In the genomic region with DNA sequence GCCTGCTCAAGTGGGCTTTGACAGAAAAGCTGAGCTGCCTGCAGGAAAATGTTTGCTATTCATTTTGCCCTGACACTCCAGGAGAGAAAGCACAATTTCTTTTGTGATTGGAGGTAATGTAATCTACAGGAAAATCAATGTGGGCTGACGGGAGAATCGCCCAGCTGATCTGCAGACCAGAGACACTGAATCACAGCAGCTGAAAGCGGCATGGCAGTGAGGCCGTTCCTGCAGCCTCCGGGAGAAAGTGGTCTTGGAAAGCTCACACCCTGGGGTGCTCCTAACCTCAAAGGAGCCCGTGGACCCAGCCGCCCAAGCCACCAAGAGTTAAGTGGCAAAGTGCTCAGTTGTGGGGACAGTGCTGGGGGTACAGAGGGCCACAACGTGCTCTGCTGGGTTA, we compare ENCODE assay signal across 13 cellular contexts.
DNase-seq lines count a peak whose midpoint lies in the region; ATAC-seq, FAIRE-seq and TF ChIP-seq lines count a peak whose summit lies in the region.
"Had no signal": no experiment of that assay in that cellular context is flagged by ENCODE, and none has a peak within 500 bp of the region (broad histone marks: within the 10 kb centered on the region; RNA-seq: fewer than 3 reads in every experiment).

No MANE protein-coding gene starts in this region.

- peak overlapping the region; percentile 89 for H2BK12ac ChIP-seq in trophoblast cell (ENCODE audit: low read length)

- peak in 1 of 4 donors; percentile 9 for ATAC-seq in right lobe of liver
- no peak for ATAC-seq in HepG2
- ATAC-seq: HCT116 had no signal

- CTCF ChIA-PET in HepG2 (lab: Yijun Ruan, JAX; ENCODE audit: low intra/inter-chr PET ratio, low total read pairs): no interaction called here

- TF ChIP-seq RAD21 in HepG2 (CRISPR knock-in tag; IDR thresholded peaks at IDR 0.05): no peak

- WGBS in right lobe of liver (ENCODE audit: insufficient coverage, low coverage, low lambda C conversion rate, missing lambda C conversion rate): 43% methylated on average over 1 of the region's 8 CpGs
- 3% methylated on average over 8 of the region's 8 CpGs for WGBS in HepG2 (ENCODE audit: low lambda C conversion rate)
- WGBS in trophoblast cell (ENCODE audit: extremely low coverage, insufficient coverage, insufficient read length): no CpG with 5 or more reads among the region's 8 CpGs

- H3K79me2 ChIP-seq in HepG2 (ENCODE audit: insufficient read depth, low read length): no peaks in the 10 kb centered on the region
- no peaks in the 10 kb centered on the region for H3K79me2 ChIP-seq in trophoblast cell (ENCODE audit: control insufficient read depth, insufficient read depth, low read length, poor library complexity)

- no peak overlapping the region for H2AK5ac ChIP-seq in trophoblast cell (ENCODE audit: low read length)

- H3K27ac Mint-ChIP-seq in nephron progenitor cell (peak overlapping the region; percentile 37), type B pancreatic cell (no peak overlapping the region)
- H3K27ac Mint-ChIP-seq: CD4-positive, CD25-positive, alpha-beta regulatory T cell had no signal

- H3K9me3 ChIP-seq in right lobe of liver (no peaks in the 10 kb centered on the region), HepG2 (ENCODE audit: low read length) (no peaks in the 10 kb centered on the region), trophoblast cell (ENCODE audit: insufficient read depth, low read depth, low read length) (no peaks in the 10 kb centered on the region)

- no peak overlapping the region for H3K4ac ChIP-seq in trophoblast cell (ENCODE audit: low read depth, low read length)

- H3K27me3 Mint-ChIP-seq in nephron progenitor cell (ENCODE audit: low read depth, poor library complexity) (peaks cover 9% of the 10 kb centered on the region), type B pancreatic cell (peaks cover 3% of the 10 kb centered on the region)
- H3K27me3 Mint-ChIP-seq: CD4-positive, CD25-positive, alpha-beta regulatory T cell had no signal

- H2BK120ac ChIP-seq in trophoblast cell (ENCODE audit: insufficient read depth, low read length, poor library complexity): no peak overlapping the region

- H4K12ac ChIP-seq in trophoblast cell (ENCODE audit: low read depth, low read length): no peak overlapping the region

- H3K4me3 Mint-ChIP-seq in nephron progenitor cell: no peak overlapping the region
- H3K4me3 Mint-ChIP-seq in type B pancreatic cell: no peak overlapping the region

- no peak overlapping the region for H3K18ac ChIP-seq in trophoblast cell (ENCODE audit: low read length)

- no peak for TF ChIP-seq POLR2A in right lobe of liver (IDR thresholded peaks at IDR 0.05)
- TF ChIP-seq POLR2A in HepG2 (IDR thresholded peaks at IDR 0.05; ENCODE audit: insufficient read depth in 1 of 2, low read depth in 2 of 2, low read length in 2 of 2): no peak

- H3K79me1 ChIP-seq in trophoblast cell (ENCODE audit: low read length): peaks cover 3% of the 10 kb centered on the region

- no peaks in the 10 kb centered on the region for H4K20me1 ChIP-seq in HepG2 (ENCODE audit: insufficient read depth, low read length)
- H4K20me1 ChIP-seq: BLaER1 treated with 17β-estradiol and CSF1 and Interleukin-3, amounts not matched to agents 10 nM and 100 nM had no signal

- TF ChIP-seq EP300 in HepG2 (IDR thresholded peaks at IDR 0.05; ENCODE audit: low read depth in 2 of 2, low read length in 2 of 2): no peak
- TF ChIP-seq EP300 in HepG2 (CRISPR knock-in tag; IDR thresholded peaks at IDR 0.05; ENCODE audit: borderline replicate concordance): no peak

- DNase-seq in right lobe of liver (no peak), HepG2 (ENCODE audit: low spot score) (no peak), nephron progenitor cell (no peak), trophoblast cell (peak; percentile 53 to 57), type B pancreatic cell (ENCODE audit: extremely low spot score, unreplicated experiment) (no peak), amniotic stem cell (lab: John Stamatoyannopoulos, UW) (no peak), HuH-7 (ENCODE audit: low spot score) (no peak)
- DNase-seq: ACHN; CD4-positive, CD25-positive, alpha-beta regulatory T cell; DMS53; GF-D8 had no signal

- no peak overlapping the region for H2BK5ac ChIP-seq in trophoblast cell (ENCODE audit: low read depth, low read length, poor library complexity)

- BruUV-seq in HepG2 (replicated peaks; lab: Mats Ljungman, UMichigan): no TSS peak

- no peaks in the 10 kb centered on the region for H3K27me3 ChIP-seq in right lobe of liver
- H3K27me3 ChIP-seq in HepG2 (ENCODE audit: control insufficient read depth in 1 of 2, insufficient read depth in 2 of 2, low read length in 2 of 2): peaks cover 0 to 8% of the 10 kb centered on the region in 2 experiments; a peak in 1 of 5 replicates
- H3K27me3 ChIP-seq in trophoblast cell (ENCODE audit: insufficient read depth, low read length): no peaks in the 10 kb centered on the region
- H3K27me3 ChIP-seq: BLaER1 treated with 17β-estradiol and CSF1 and Interleukin-3, amounts not matched to agents 10 nM and 100 nM had no signal

- no peak for TF ChIP-seq CTCF in right lobe of liver (IDR thresholded peaks at IDR 0.05)
- no peak for TF ChIP-seq CTCF in HepG2 (CRISPR knock-in tag; IDR thresholded peaks at IDR 0.05)
- no peak for TF ChIP-seq CTCF in nephron progenitor cell (IDR thresholded peaks at IDR 0.05)
- no peak for TF ChIP-seq CTCF in type B pancreatic cell (conservative IDR thresholded peaks at IDR 0.05)

- H3K27ac ChIP-seq in right lobe of liver (peak overlapping the region; percentile 62 to 74 (median 67)), HepG2 (ENCODE audit: extremely low read length, insufficient read depth, low read length) (no peak overlapping the region), trophoblast cell (ENCODE audit: low read depth, low read length) (no peak overlapping the region)
- H3K27ac ChIP-seq: BLaER1 treated with 17β-estradiol and CSF1 and Interleukin-3, amounts not matched to agents 10 nM and 100 nM had no signal

- no peak for FAIRE-seq in HepG2 (lab: Jason Lieb, UNC)

- H3K36me3 ChIP-seq in right lobe of liver: no peaks in the 10 kb centered on the region
- H3K36me3 ChIP-seq in HepG2 (replicated peaks in 1 of 2; ENCODE audit: control insufficient read depth in 1 of 2, insufficient read depth in 2 of 2, low read length in 2 of 2): no peaks in the 10 kb centered on the region
- H3K36me3 ChIP-seq in trophoblast cell (ENCODE audit: control insufficient read depth in 1 of 2, insufficient read depth in 2 of 2, low read length in 2 of 2): no peaks in the 10 kb centered on the region
- H3K36me3 ChIP-seq: BLaER1 treated with 17β-estradiol and CSF1 and Interleukin-3, amounts not matched to agents 10 nM and 100 nM had no signal

- peak overlapping the region; percentile 52 for H4K8ac ChIP-seq in trophoblast cell (ENCODE audit: low read depth, low read length)

- no peak overlapping the region for H3K23ac ChIP-seq in trophoblast cell (ENCODE audit: low read length)

- H4K91ac ChIP-seq in trophoblast cell (ENCODE audit: low read depth, low read length): peak overlapping the region; percentile 57

- H3K4me1 ChIP-seq in right lobe of liver (peaks cover 0 to 16% (median 5%) of the 10 kb centered on the region in 4 donors), HepG2 (ENCODE audit: insufficient read depth, low read length) (no peaks in the 10 kb centered on the region), trophoblast cell (ENCODE audit: control insufficient read depth in 1 of 2, insufficient read depth in 2 of 2, low read length in 2 of 2) (peaks cover 4 to 5% of the 10 kb centered on the region in 2 experiments)

- in situ Hi-C loops in HepG2 (cut with HindIII; ENCODE audit: extremely low pct_ligation_motif_present, low pct_unique_long_range_greater_than_20kb): no loop called here

- H3K4me1 Mint-ChIP-seq in nephron progenitor cell (peaks cover 21% of the 10 kb centered on the region), type B pancreatic cell (ENCODE audit: unreplicated experiment) (peaks cover 39% of the 10 kb centered on the region)
- H3K4me1 Mint-ChIP-seq: CD4-positive, CD25-positive, alpha-beta regulatory T cell had no signal

- H3K4me2 ChIP-seq in HepG2 (ENCODE audit: low read depth, low read length) (no peak overlapping the region), trophoblast cell (ENCODE audit: low read length) (no peak overlapping the region)
- H3K4me2 ChIP-seq: BLaER1 treated with 17β-estradiol and CSF1 and Interleukin-3, amounts not matched to agents 10 nM and 100 nM had no signal

- H2AFZ ChIP-seq in HepG2 (ENCODE audit: low read length): no peak overlapping the region
- no peak overlapping the region for H2AFZ ChIP-seq in trophoblast cell (ENCODE audit: insufficient read depth, low read length, poor library complexity)

- H3K36me3 Mint-ChIP-seq in nephron progenitor cell (ENCODE audit: low read depth) (no peaks in the 10 kb centered on the region), type B pancreatic cell (no peaks in the 10 kb centered on the region)
- H3K36me3 Mint-ChIP-seq: CD4-positive, CD25-positive, alpha-beta regulatory T cell had no signal

- peak overlapping the region; percentile 13 for H3K14ac ChIP-seq in trophoblast cell (ENCODE audit: low read length)

- intact Hi-C loops in right lobe of liver (cut with DNase I): no loop called here
- intact Hi-C loops in HepG2 (cut with micrococcal nuclease; ENCODE audit: unreplicated experiment): no loop called here

- peaks cover 6% of the 10 kb centered on the region for H3K9me3 Mint-ChIP-seq in nephron progenitor cell
- peaks cover 10% of the 10 kb centered on the region for H3K9me3 Mint-ChIP-seq in type B pancreatic cell

- POLR2A ChIA-PET in HepG2 (lab: Yijun Ruan, JAX): no interaction called here

- no peak overlapping the region for H3K9ac ChIP-seq in HepG2 (ENCODE audit: insufficient read depth, low read depth, low read length)
- no peak overlapping the region for H3K9ac ChIP-seq in trophoblast cell (ENCODE audit: low read length)
- H3K9ac ChIP-seq: BLaER1 treated with 17β-estradiol and CSF1 and Interleukin-3, amounts not matched to agents 10 nM and 100 nM had no signal

- H3K4me3 ChIP-seq in right lobe of liver (no peak overlapping the region), HepG2 (replicated peaks in 1 of 3; ENCODE audit: insufficient read depth in 1 of 3, low read depth in 2 of 3, low read length in 3 of 3) (no peak overlapping the region), trophoblast cell (ENCODE audit: low read depth, low read length) (no peak overlapping the region)
- H3K4me3 ChIP-seq: BLaER1 treated with 17β-estradiol and CSF1 and Interleukin-3, amounts not matched to agents 10 nM and 100 nM had no signal

Comparison
In these comparisons a context has a peak if more than half of its experiments do, and no peak if none do; other contexts are left out.
1. H3K27ac ChIP-seq: peak in right lobe of liver (3 of 3); none in HepG2 (single experiment) and trophoblast cell (single experiment).
2. DNase-seq: peak in trophoblast cell (2 of 2); none in right lobe of liver (0 of 3), HepG2 (single experiment), nephron progenitor cell (single experiment), type B pancreatic cell (single experiment), amniotic stem cell (single experiment) and HuH-7 (single experiment).